15 cellular contexts compared by ENCODE assay signal in genomic region chr1:172442404-172442803, GRCh38. TPM values are rescaled to one million over a fixed set of nuclear protein-coding genes. Genes with fewer than 3 reads are reported as not detected.
DNase-seq lines count a peak whose midpoint lies in the region; ATAC-seq and TF ChIP-seq lines count a peak whose summit lies in the region.
"Had no signal": no experiment of that assay in that cellular context is flagged by ENCODE, and none has a peak within 500 bp of the region (broad histone marks: within the 10 kb centered on the region; RNA-seq: fewer than 3 reads in every experiment).

No MANE protein-coding gene starts in this region.

- no peak overlapping the region for H3K27ac ChIP-seq in heart left ventricle
- H3K27ac ChIP-seq: upper lobe of left lung had no signal

- CTCF ChIA-PET in activated naive CD4-positive, alpha-beta T cell treated with anti-CD3 and anti-CD28 coated beads for 36 hours (lab: Charles Lee), result interaction anchor here (1.4 to 6.2 kb wide), 3 partner anchors 11 to 439 kb away, joined by 3 to 88 read pairs (median 14); no protein-coding TSS in a partner anchor
- CTCF ChIA-PET in activated CD8-positive, alpha-beta T cell treated with anti-CD3 and anti-CD28 coated beads, Interleukin-2, amount 10 ng/mL, durations not matched to agents 7 days and 5 days (lab: Charles Lee), result interaction anchor here (1.0 to 7.4 kb wide), 9 partner anchors 8 to 457 kb away, joined by 3 to 107 read pairs (median 4); no protein-coding TSS in a partner anchor
- CTCF ChIA-PET in GM10248 (lab: Yijun Ruan, JAX) (interaction anchor here (1.1 to 2.8 kb wide), 3 partner anchors 13 to 39 kb away, joined by 3 to 21 read pairs (median 4); no protein-coding TSS in a partner anchor), Caco-2 (lab: Charles Lee) (interaction anchor here (2.3 kb wide), 1 partner anchor 10 kb away, joined by 10 read pairs; no protein-coding TSS in a partner anchor)

- 89 to 95% (median 89%) methylated on average over 6 of the region's 6 CpGs for WGBS in heart left ventricle, 4 donors

- H3K27me3 ChIP-seq in heart left ventricle, result no peaks in the 10 kb centered on the region
- H3K27me3 ChIP-seq in Caco-2 (replicated peaks; ENCODE audit: control insufficient read depth, insufficient read depth, low read length), result no peaks in the 10 kb centered on the region
- H3K27me3 ChIP-seq: upper lobe of left lung had no signal

- H3K4me3 ChIP-seq in heart left ventricle (peak overlapping the region in 4 of 12 donors; percentile 77 to 100 (median 88)), Caco-2 (ENCODE audit: low read depth, low read length) (no peak overlapping the region)

- no peak for ATAC-seq in activated CD8-positive, alpha-beta T cell treated with anti-CD3 and anti-CD28 coated beads, Interleukin-2, amount 10 ng/mL, durations not matched to agents 7 days and 5 days
- no peak for ATAC-seq in stimulated activated effector memory CD8-positive, alpha-beta T cell treated with anti-CD3 and anti-CD28 coated beads, Interleukin-12 subunit alpha, Interleukin-12 subunit beta, amount 100 ng/mL, for 72 hours
- no peak for ATAC-seq in heart left ventricle
- ATAC-seq: right cardiac atrium had no signal

- peaks cover 4% of the 10 kb centered on the region for H3K9me3 Mint-ChIP-seq in activated naive CD4-positive, alpha-beta T cell treated with anti-CD3 and anti-CD28 coated beads, Interleukin-2, amount 50 U/mL, for 24 hours
- H3K9me3 Mint-ChIP-seq in activated naive CD4-positive, alpha-beta T cell treated with anti-CD3 and anti-CD28 coated beads for 36 hours, result no peaks in the 10 kb centered on the region
- no peaks in the 10 kb centered on the region for H3K9me3 Mint-ChIP-seq in activated CD8-positive, alpha-beta T cell treated with anti-CD3 and anti-CD28 coated beads, Interleukin-2, amount 10 ng/mL, durations not matched to agents 7 days and 5 days (ENCODE audit: insufficient read depth)
- no peaks in the 10 kb centered on the region for H3K9me3 Mint-ChIP-seq in stimulated activated effector memory CD8-positive, alpha-beta T cell treated with anti-CD3 and anti-CD28 coated beads, Interleukin-12 subunit alpha, Interleukin-12 subunit beta, amount 100 ng/mL, for 72 hours
- no peaks in the 10 kb centered on the region for H3K9me3 Mint-ChIP-seq in Caco-2 (ENCODE audit: unreplicated experiment)

- H3K4me3 Mint-ChIP-seq in activated naive CD4-positive, alpha-beta T cell treated with anti-CD3 and anti-CD28 coated beads, Interleukin-2, amount 50 U/mL, for 24 hours, result peak overlapping the region; percentile 63
- no peak overlapping the region for H3K4me3 Mint-ChIP-seq in activated naive CD4-positive, alpha-beta T cell treated with anti-CD3 and anti-CD28 coated beads for 36 hours
- peak overlapping the region; percentile 23 for H3K4me3 Mint-ChIP-seq in activated CD8-positive, alpha-beta T cell treated with anti-CD3 and anti-CD28 coated beads, Interleukin-2, amount 10 ng/mL, durations not matched to agents 7 days and 5 days
- H3K4me3 Mint-ChIP-seq in stimulated activated effector memory CD8-positive, alpha-beta T cell treated with anti-CD3 and anti-CD28 coated beads, Interleukin-12 subunit alpha, Interleukin-12 subunit beta, amount 100 ng/mL, for 72 hours, result peak overlapping the region; percentile 87
- no peak overlapping the region for H3K4me3 Mint-ChIP-seq in Caco-2 (ENCODE audit: unreplicated experiment)

- H3K36me3 Mint-ChIP-seq in activated naive CD4-positive, alpha-beta T cell treated with anti-CD3 and anti-CD28 coated beads, Interleukin-2, amount 50 U/mL, for 24 hours, result peaks cover 20% of the 10 kb centered on the region
- peaks cover 18% of the 10 kb centered on the region for H3K36me3 Mint-ChIP-seq in activated naive CD4-positive, alpha-beta T cell treated with anti-CD3 and anti-CD28 coated beads for 36 hours (ENCODE audit: low read depth)
- peaks cover 36% of the 10 kb centered on the region for H3K36me3 Mint-ChIP-seq in activated CD8-positive, alpha-beta T cell treated with anti-CD3 and anti-CD28 coated beads, Interleukin-2, amount 10 ng/mL, durations not matched to agents 7 days and 5 days (ENCODE audit: low read depth)
- H3K36me3 Mint-ChIP-seq in stimulated activated effector memory CD8-positive, alpha-beta T cell treated with anti-CD3 and anti-CD28 coated beads, Interleukin-12 subunit alpha, Interleukin-12 subunit beta, amount 100 ng/mL, for 72 hours, result peaks cover 15% of the 10 kb centered on the region
- H3K36me3 Mint-ChIP-seq in Caco-2 (ENCODE audit: insufficient read depth, unreplicated experiment), result no peaks in the 10 kb centered on the region

- H3K27me3 Mint-ChIP-seq in activated naive CD4-positive, alpha-beta T cell treated with anti-CD3 and anti-CD28 coated beads, Interleukin-2, amount 50 U/mL, for 24 hours, result no peaks in the 10 kb centered on the region
- H3K27me3 Mint-ChIP-seq in activated naive CD4-positive, alpha-beta T cell treated with anti-CD3 and anti-CD28 coated beads for 36 hours (ENCODE audit: low read depth), result no peaks in the 10 kb centered on the region
- no peaks in the 10 kb centered on the region for H3K27me3 Mint-ChIP-seq in activated CD8-positive, alpha-beta T cell treated with anti-CD3 and anti-CD28 coated beads, Interleukin-2, amount 10 ng/mL, durations not matched to agents 7 days and 5 days (ENCODE audit: low read depth)
- H3K27me3 Mint-ChIP-seq in Caco-2 (ENCODE audit: insufficient read depth, unreplicated experiment), result no peaks in the 10 kb centered on the region

- no peak for DNase-seq in activated naive CD4-positive, alpha-beta T cell treated with anti-CD3 and anti-CD28 coated beads for 36 hours
- no peak for DNase-seq in activated CD8-positive, alpha-beta T cell treated with anti-CD3 and anti-CD28 coated beads, Interleukin-2, amount 10 ng/mL, durations not matched to agents 7 days and 5 days
- DNase-seq in kidney tubule cell (ENCODE audit: low spot score) (peak; percentile 26), heart left ventricle (no peak), GM10248 (ENCODE audit: extremely low spot score) (no peak), Caco-2 (no peak)
- no peak for DNase-seq in stimulated activated effector memory CD8-positive, alpha-beta T cell treated with anti-CD3 and anti-CD28 coated beads, Interleukin-12 subunit alpha, Interleukin-12 subunit beta, amount 100 ng/mL, for 72 hours (ENCODE audit: low spot score in 2 of 2)
- DNase-seq: activated CD8-positive, alpha-beta memory T cell treated with anti-CD3 and anti-CD28 coated beads, Interleukin-2, amount 50 U/mL, for 4 hours; Kasumi-1; NCI-H2107; right cardiac atrium; T1000; upper lobe of left lung had no signal

- TF ChIP-seq CTCF in heart left ventricle (IDR thresholded peaks at IDR 0.05) (no peak), GM10248 (IDR thresholded peaks at IDR 0.05; ENCODE audit: control extremely low read depth, extremely low read depth, low read depth, missing control alignments) (no peak), Caco-2 (IDR thresholded peaks at IDR 0.05; ENCODE audit: insufficient read depth in 1 of 2, low read depth in 1 of 2, low read length in 1 of 2, severe bottlenecking in 1 of 2, unreplicated experiment in 1 of 2) (no peak)

- H3K27ac Mint-ChIP-seq in activated naive CD4-positive, alpha-beta T cell treated with anti-CD3 and anti-CD28 coated beads, Interleukin-2, amount 50 U/mL, for 24 hours, result peak overlapping the region; percentile 81
- H3K27ac Mint-ChIP-seq in activated naive CD4-positive, alpha-beta T cell treated with anti-CD3 and anti-CD28 coated beads for 36 hours, result no peak overlapping the region
- no peak overlapping the region for H3K27ac Mint-ChIP-seq in activated CD8-positive, alpha-beta T cell treated with anti-CD3 and anti-CD28 coated beads, Interleukin-2, amount 10 ng/mL, durations not matched to agents 7 days and 5 days
- peak overlapping the region; percentile 27 for H3K27ac Mint-ChIP-seq in stimulated activated effector memory CD8-positive, alpha-beta T cell treated with anti-CD3 and anti-CD28 coated beads, Interleukin-12 subunit alpha, Interleukin-12 subunit beta, amount 100 ng/mL, for 72 hours
- no peak overlapping the region for H3K27ac Mint-ChIP-seq in Caco-2 (ENCODE audit: unreplicated experiment)

- H3K4me1 ChIP-seq in heart left ventricle (peaks cover 0 to 23% (median 12%) of the 10 kb centered on the region in 12 donors), Caco-2 (peaks cover 16% of the 10 kb centered on the region)

- POLR2A ChIA-PET in activated CD8-positive, alpha-beta T cell treated with anti-CD3 and anti-CD28 coated beads, Interleukin-2, amount 10 ng/mL, durations not matched to agents 7 days and 5 days (lab: Charles Lee), result no interaction called here
- POLR2A ChIA-PET in GM10248 (lab: Yijun Ruan, JAX) (no interaction called here), Caco-2 (lab: Charles Lee) (no interaction called here)

- H3K36me3 ChIP-seq in heart left ventricle (peaks cover 0 to 11% (median 2%) of the 10 kb centered on the region in 9 donors), Caco-2 (ENCODE audit: control insufficient read depth, insufficient read depth, low read length) (no peaks in the 10 kb centered on the region; the same call in 1 of the 2 replicates)
- H3K36me3 ChIP-seq: upper lobe of left lung had no signal

- intact Hi-C loops in activated naive CD4-positive, alpha-beta T cell treated with anti-CD3 and anti-CD28 coated beads for 36 hours (cut with micrococcal nuclease), result loop anchor here (5.0 kb wide), 1 partner anchor 45 kb away; no protein-coding TSS in a partner anchor
- intact Hi-C loops in heart left ventricle (cut with DNase I), result loop anchor here in 5 of 10 donors (5.0 to 10.0 kb wide), 4 partner anchors 438 to 640 kb away; no protein-coding TSS in a partner anchor
- intact Hi-C loops in Caco-2 (cut with micrococcal nuclease; ENCODE audit: unreplicated experiment), result loop anchor here (5.0 kb wide), 1 partner anchor 440 kb away; no protein-coding TSS in a partner anchor

- no TSS peak for BruUV-seq in Caco-2 (replicated peaks; lab: Mats Ljungman, UMichigan)

- peaks cover 52% of the 10 kb centered on the region for H3K4me1 Mint-ChIP-seq in activated naive CD4-positive, alpha-beta T cell treated with anti-CD3 and anti-CD28 coated beads, Interleukin-2, amount 50 U/mL, for 24 hours
- H3K4me1 Mint-ChIP-seq in activated naive CD4-positive, alpha-beta T cell treated with anti-CD3 and anti-CD28 coated beads for 36 hours (ENCODE audit: low read depth), result peaks cover 35% of the 10 kb centered on the region
- H3K4me1 Mint-ChIP-seq in activated CD8-positive, alpha-beta T cell treated with anti-CD3 and anti-CD28 coated beads, Interleukin-2, amount 10 ng/mL, durations not matched to agents 7 days and 5 days (ENCODE audit: low read depth), result peaks cover 32% of the 10 kb centered on the region
- H3K4me1 Mint-ChIP-seq in stimulated activated effector memory CD8-positive, alpha-beta T cell treated with anti-CD3 and anti-CD28 coated beads, Interleukin-12 subunit alpha, Interleukin-12 subunit beta, amount 100 ng/mL, for 72 hours, result peaks cover 37% of the 10 kb centered on the region
- peaks cover 21% of the 10 kb centered on the region for H3K4me1 Mint-ChIP-seq in Caco-2 (ENCODE audit: low read depth, unreplicated experiment)

- no peak for TF ChIP-seq POLR2A in heart left ventricle (IDR thresholded peaks at IDR 0.05)

- H3K9me3 ChIP-seq in heart left ventricle (peaks cover 0 to 12% (median 0%) of the 10 kb centered on the region in 12 donors), Caco-2 (no peaks in the 10 kb centered on the region)
- H3K9me3 ChIP-seq: upper lobe of left lung had no signal

RNA-seq across cellular contexts. Expression of gene PIGC, which starts 1.5 kb away (rescaled TPM):
- 10 to 100 TPM; 17.5 to 18.7 TPM for total RNA-seq in activated naive CD4-positive, alpha-beta T cell treated with anti-CD3 and anti-CD28 coated beads for 36 hours
- total RNA-seq in activated CD8-positive, alpha-beta T cell treated with anti-CD3 and anti-CD28 coated beads, Interleukin-2, amount 10 ng/mL, durations not matched to agents 7 days and 5 days, result 10 to 100 TPM; 25.4 to 27.0 TPM
- total RNA-seq in heart left ventricle (10 to 100 TPM; 12.3 to 17.6 (median 14.1) TPM), Caco-2 (2022) (23.7 and 26.1 TPM in 2 replicates)
- 10 to 100 TPM; 15.7 to 22.9 TPM for polyA plus RNA-seq in heart left ventricle

RNA-seq across cellular contexts. Expression of gene C1orf105, which starts 21.9 kb away (rescaled TPM):
- total RNA-seq in activated naive CD4-positive, alpha-beta T cell treated with anti-CD3 and anti-CD28 coated beads for 36 hours, result not detected
- not detected for total RNA-seq in activated CD8-positive, alpha-beta T cell treated with anti-CD3 and anti-CD28 coated beads, Interleukin-2, amount 10 ng/mL, durations not matched to agents 7 days and 5 days
- total RNA-seq in heart left ventricle (10 to 100 TPM in 3 of 9 donors, 1 to 10 TPM in 6; 1.2 to 39.8 (median 6.7) TPM), Caco-2 (2022) (0.82 and 1.9 TPM in 2 replicates)
- 1 to 10 TPM; 1.8 to 9.6 TPM for polyA plus RNA-seq in heart left ventricle
- total RNA-seq: H4, upper lobe of left lung had no signal

Comparison
In these comparisons a context has a peak if more than half of its experiments do, and no peak if none do; other contexts are left out.
1. H3K27ac Mint-ChIP-seq: peak in activated naive CD4-positive, alpha-beta T cell treated with anti-CD3 and anti-CD28 coated beads, Interleukin-2, amount 50 U/mL, for 24 hours (single experiment) and stimulated activated effector memory CD8-positive, alpha-beta T cell treated with anti-CD3 and anti-CD28 coated beads, Interleukin-12 subunit alpha, Interleukin-12 subunit beta, amount 100 ng/mL, for 72 hours (single experiment); none in activated naive CD4-positive, alpha-beta T cell treated with anti-CD3 and anti-CD28 coated beads for 36 hours (single experiment), activated CD8-positive, alpha-beta T cell treated with anti-CD3 and anti-CD28 coated beads, Interleukin-2, amount 10 ng/mL, durations not matched to agents 7 days and 5 days (single experiment) and Caco-2 (single experiment).
2. H3K4me3 Mint-ChIP-seq: peak in activated naive CD4-positive, alpha-beta T cell treated with anti-CD3 and anti-CD28 coated beads, Interleukin-2, amount 50 U/mL, for 24 hours (single experiment), activated CD8-positive, alpha-beta T cell treated with anti-CD3 and anti-CD28 coated beads, Interleukin-2, amount 10 ng/mL, durations not matched to agents 7 days and 5 days (single experiment) and stimulated activated effector memory CD8-positive, alpha-beta T cell treated with anti-CD3 and anti-CD28 coated beads, Interleukin-12 subunit alpha, Interleukin-12 subunit beta, amount 100 ng/mL, for 72 hours (single experiment); none in activated naive CD4-positive, alpha-beta T cell treated with anti-CD3 and anti-CD28 coated beads for 36 hours (single experiment) and Caco-2 (single experiment).